In genomic region chr11:35391922-35392813, GRCh38 we compare ENCODE assay signal across 8 cellular contexts.
A peak's percentile ranks its signal among the peaks of the same experiment; 100 is the strongest.
DNase-seq lines count a peak whose midpoint lies in the region; ATAC-seq lines count a peak whose summit lies in the region.

No MANE protein-coding gene starts in this region.

- H3K4me3 ChIP-seq in NT2/D1 (ENCODE audit: insufficient read length, low read depth), result no peak overlapping the region
- peak overlapping the region; percentile 24 to 43 for H3K4me3 ChIP-seq in mucosa of rectum (ENCODE audit: low read length in 2 of 2)

- ATAC-seq in HG03565 (IDR thresholded peaks at IDR 0.05; ENCODE audit: unreplicated experiment), result peak; percentile 30

- no peaks in the 10 kb centered on the region for H3K27me3 ChIP-seq in NT2/D1 (ENCODE audit: insufficient read depth, insufficient read length)
- H3K27me3 ChIP-seq in mucosa of rectum (ENCODE audit: control insufficient read depth in 2 of 2, insufficient read depth in 2 of 2, low read length in 2 of 2), result no peaks in the 10 kb centered on the region

- H3K4me1 ChIP-seq in NT2/D1 (ENCODE audit: insufficient read depth, insufficient read length) (no peaks in the 10 kb centered on the region), mucosa of rectum (ENCODE audit: control insufficient read depth in 2 of 2, insufficient read depth in 2 of 2, low read length in 2 of 2) (peaks cover 10 to 14% of the 10 kb centered on the region in 2 donors)

- H3K9ac ChIP-seq in NT2/D1 (ENCODE audit: insufficient read length, low read depth), result no peak overlapping the region
- no peak overlapping the region for H3K9ac ChIP-seq in mucosa of rectum (ENCODE audit: low read depth in 1 of 2, low read length in 2 of 2)

- no peaks in the 10 kb centered on the region for H3K36me3 ChIP-seq in NT2/D1 (ENCODE audit: insufficient read depth, insufficient read length, low read length)
- no peaks in the 10 kb centered on the region for H3K36me3 ChIP-seq in mucosa of rectum (ENCODE audit: control insufficient read depth in 2 of 2, insufficient read depth in 2 of 2, low read length in 2 of 2)

- H3K27ac ChIP-seq in mucosa of rectum (ENCODE audit: low read depth in 2 of 2, low read length in 2 of 2), result no peak overlapping the region

- H3K9me3 ChIP-seq in NT2/D1 (ENCODE audit: insufficient read depth, low read length) (no peaks in the 10 kb centered on the region), mucosa of rectum (ENCODE audit: control insufficient read depth in 2 of 2, low read length in 2 of 2) (no peaks in the 10 kb centered on the region)

- peak; percentile 43 to 63 for DNase-seq in SHP77 (lab: John Stamatoyannopoulos, UW)
- no peak for DNase-seq in SHP77 treated with DMSO at 0.1 percent for 48 hours (lab: John Stamatoyannopoulos, UW)
- peak; percentile 56 for DNase-seq in NT2/D1 (ENCODE audit: low read depth, low spot score)
- peak; percentile 92 for DNase-seq in activated T-cell treated with anti-CD3 and anti-CD28 coated beads for 1 hour (ENCODE audit: low read depth)
- DNase-seq in epidermal melanocyte (ENCODE audit: insufficient read length, low spot score), result peak; percentile 90
- DNase-seq in stimulated activated CD8-positive, alpha-beta memory T cell treated with anti-CD3 and anti-CD28 coated beads, Interleukin-4, amount 100 ng/mL, for 1 hour (ENCODE audit: low read depth in 2 of 2, low spot score in 1 of 2), result peak; percentile 67 to 76
